ENCODE assay signal across 25 cellular contexts in the genomic region with DNA sequence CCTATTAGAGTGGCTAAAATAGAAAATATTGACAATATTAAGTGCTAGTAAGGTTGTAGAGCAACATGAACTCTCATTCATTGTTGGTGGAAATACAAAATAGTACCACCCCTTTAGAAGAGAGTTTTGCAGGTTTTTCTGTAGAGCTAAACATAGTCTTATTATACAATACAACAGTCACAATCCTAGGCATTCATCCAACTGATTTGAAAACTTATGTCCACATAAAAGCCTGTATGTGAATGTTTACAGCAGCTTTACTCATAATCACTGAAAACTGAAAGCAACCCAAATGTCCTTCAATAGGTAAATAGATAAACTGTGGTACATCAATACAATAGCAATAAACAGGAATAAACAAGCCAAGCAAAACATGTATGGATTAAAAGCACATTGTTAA.
"Had no signal": no experiment of that assay in that cellular context is flagged by ENCODE, and none has a peak within 500 bp of the region (broad histone marks: within the 10 kb centered on the region; RNA-seq: fewer than 3 reads in every experiment).

No MANE protein-coding gene starts in this region.

- H3K4me1 ChIP-seq: neural progenitor cell, parathyroid adenoma, psoas muscle, right lobe of liver, sigmoid colon, stomach, thyroid gland, tibial nerve, vagina had no signal

- H3K4me2 ChIP-seq: neural progenitor cell had no signal

- DNase-seq: occipital lobe; ovary; posterior cingulate gyrus; psoas muscle; right cardiac atrium; right lobe of liver; sigmoid colon; small intestine; stimulated activated CD4-positive, alpha-beta T cell treated with anti-CD3 and anti-CD28 coated beads, Interleukin-15, amount 100 ng/mL, for 24 hours; stimulated activated CD4-positive, alpha-beta T cell treated with anti-CD3 and anti-CD28 coated beads, Interleukin-2, amount 100 ng/mL, for 24 hours; stimulated activated CD4-positive, alpha-beta T cell treated with anti-CD3 and anti-CD28 coated beads, Interleukin-2, amount 100 ng/mL, for 48 hours; stimulated activated CD4-positive, alpha-beta T cell treated with anti-CD3 and anti-CD28 coated beads, Interleukin-4, amount 100 ng/mL, for 24 hours; stimulated activated naive B cell treated with anti-CD40 and anti-IgM and Interleukin-4, amounts not matched to agents 10 μg/mL and 1 μg/mL and 100 μg/mL, for 72 hours; stimulated activated naive CD4-positive, alpha-beta T cell treated with Interleukin-2 at 50 U/mL for 16 hours; stomach; thyroid gland; trophoblast cell; upper lobe of left lung had no signal

- H3K27ac ChIP-seq: neural progenitor cell, ovary, parathyroid adenoma, psoas muscle, right lobe of liver, sigmoid colon, stomach, thoracic aorta, thyroid gland, tibial nerve, upper lobe of left lung, vagina had no signal

- H3K9me3 ChIP-seq: ovary, right lobe of liver, thoracic aorta, thyroid gland, upper lobe of left lung, vagina had no signal

- H3K9ac ChIP-seq: neural progenitor cell, parathyroid adenoma had no signal

- H3K36me3 ChIP-seq: neural progenitor cell, ovary, right lobe of liver, sigmoid colon, stomach, thoracic aorta, thyroid gland, tibial nerve, upper lobe of left lung, vagina had no signal

- H3K4me3 ChIP-seq: neural progenitor cell, ovary, psoas muscle, right lobe of liver, sigmoid colon, stomach, thoracic aorta, thyroid gland, tibial nerve, upper lobe of left lung, vagina had no signal

- H3K27me3 ChIP-seq: neural progenitor cell, ovary, right lobe of liver, sigmoid colon, stomach, thyroid gland, tibial nerve, upper lobe of left lung, vagina had no signal

- H2AFZ ChIP-seq: neural progenitor cell, parathyroid adenoma had no signal

- ATAC-seq: psoas muscle; right cardiac atrium; right lobe of liver; stimulated activated effector memory CD8-positive, alpha-beta T cell treated with anti-CD3 and anti-CD28 coated beads, Interleukin-12 subunit alpha, Interleukin-12 subunit beta, amount 100 ng/mL, for 72 hours; stimulated activated naive B cell treated with anti-CD40 and anti-IgM and Interleukin-4, amounts not matched to agents 10 μg/mL and 1 μg/mL and 100 μg/mL, for 72 hours had no signal

- FAIRE-seq: small intestine, urothelium cell line had no signal

- H3K79me2 ChIP-seq: parathyroid adenoma had no signal
